ENCODE assay signal across 26 cellular contexts in the genomic region with DNA sequence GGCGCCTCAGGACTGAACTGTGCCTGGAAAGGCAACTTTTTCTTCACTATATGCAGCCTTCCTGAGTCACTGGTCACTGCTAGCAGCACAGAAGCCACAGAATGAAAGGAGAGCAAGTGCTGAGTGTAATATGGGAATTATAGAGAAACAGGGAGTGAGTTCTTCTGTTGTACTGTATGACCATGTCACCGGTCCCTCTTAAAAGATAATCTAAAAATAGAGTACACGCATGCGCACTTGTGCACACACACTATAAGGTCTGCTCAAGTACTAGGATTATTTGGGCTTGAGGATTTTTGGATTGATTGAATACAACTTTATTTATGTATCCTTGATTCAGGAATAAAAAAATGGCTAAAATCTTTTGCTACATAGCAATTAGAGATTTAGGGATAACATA.
"Had no signal": no experiment of that assay in that cellular context is flagged by ENCODE, and none has a peak within 500 bp of the region (broad histone marks: within the 10 kb centered on the region; RNA-seq: fewer than 3 reads in every experiment).

No MANE protein-coding gene starts in this region.

- H3K27ac ChIP-seq: brain microvascular endothelial cell, coronary artery, esophagus muscularis mucosa, gastroesophageal sphincter, lower lobe of right lung, skin epidermis, suprapubic skin, tibial nerve had no signal

- H3K27me3 ChIP-seq: brain microvascular endothelial cell, esophagus muscularis mucosa, gastroesophageal sphincter, suprapubic skin, tibial nerve had no signal

- DNase-seq: activated CD4-positive, alpha-beta T cell treated with anti-CD3 and anti-CD28 coated beads, Interleukin-2, amount 50 U/mL, for 1 hour; activated CD8-positive, alpha-beta T cell treated with anti-CD3 and anti-CD28 coated beads, Interleukin-2, amount 10 ng/mL, durations not matched to agents 7 days and 5 days; activated gamma-delta T cell; activated naive CD4-positive, alpha-beta T cell treated with anti-CD3 and anti-CD28 coated beads, Interleukin-2, amount 50 U/mL, for 16 hours; activated naive CD8-positive, alpha-beta T cell treated with anti-CD3 and anti-CD28 coated beads, Interleukin-2, amount 50 U/mL, for 24 hours; anterior cingulate cortex; brain microvascular endothelial cell; head of caudate nucleus; islet precursor cell; left cardiac atrium; lower lobe of right lung; mesendoderm; naive thymus-derived CD4-positive, alpha-beta T cell; stimulated activated CD4-positive, alpha-beta T cell treated with anti-CD3 and anti-CD28 coated beads, Interleukin-1b, Interleukin-23, amount 100 ng/mL, for 48 hours; stimulated activated naive CD8-positive, alpha-beta T cell treated with anti-CD3 and anti-CD28 coated beads, Interleukin-15, amount 100 ng/mL, for 72 hours; SW 1271 had no signal

- ATAC-seq: activated CD4-positive, CD25-positive, alpha-beta regulatory T cell treated with anti-CD3 and anti-CD28 coated beads, Interleukin-2, amount 50 U/mL, for 24 hours; activated CD8-positive, alpha-beta T cell treated with anti-CD3 and anti-CD28 coated beads, Interleukin-2, amount 10 ng/mL, durations not matched to agents 7 days and 5 days; activated naive CD8-positive, alpha-beta T cell treated with anti-CD3 and anti-CD28 coated beads, Interleukin-2, amount 50 U/mL, for 24 hours; gastroesophageal sphincter; lower lobe of right lung; naive thymus-derived CD4-positive, alpha-beta T cell; stimulated activated effector memory CD8-positive, alpha-beta T cell treated with anti-CD3 and anti-CD28 coated beads, Interleukin-12 subunit alpha, Interleukin-12 subunit beta, amount 100 ng/mL, for 72 hours; stimulated activated naive CD8-positive, alpha-beta T cell treated with anti-CD3 and anti-CD28 coated beads, Interleukin-15, amount 100 ng/mL, for 72 hours had no signal

- H3K27ac Mint-ChIP-seq: activated CD8-positive, alpha-beta T cell treated with anti-CD3 and anti-CD28 coated beads, Interleukin-2, amount 10 ng/mL, durations not matched to agents 7 days and 5 days; activated naive CD8-positive, alpha-beta T cell treated with anti-CD3 and anti-CD28 coated beads, Interleukin-2, amount 50 U/mL, for 24 hours; activated T-helper 1 cell treated with anti-CD3 and anti-CD28 coated beads, Interleukin-12 subunit alpha, Interleukin-12 subunit beta, Interleukin-2, Interleukin-4 antibody, amounts not matched to agents 30 ng/mL and 10 ng/mL and 1 ng/mL, durations not matched to agents 14 hours and 24 hours and 36 hours; naive thymus-derived CD4-positive, alpha-beta T cell; stimulated activated effector memory CD8-positive, alpha-beta T cell treated with anti-CD3 and anti-CD28 coated beads, Interleukin-12 subunit alpha, Interleukin-12 subunit beta, amount 100 ng/mL, for 72 hours; stimulated activated naive CD8-positive, alpha-beta T cell treated with anti-CD3 and anti-CD28 coated beads, Interleukin-15, amount 100 ng/mL, for 72 hours had no signal

- H3K36me3 Mint-ChIP-seq: naive thymus-derived CD4-positive, alpha-beta T cell; stimulated activated effector memory CD8-positive, alpha-beta T cell treated with anti-CD3 and anti-CD28 coated beads, Interleukin-12 subunit alpha, Interleukin-12 subunit beta, amount 100 ng/mL, for 72 hours had no signal

- H3K9me3 ChIP-seq: esophagus muscularis mucosa, gastroesophageal sphincter, lower lobe of right lung, suprapubic skin, tibial nerve had no signal

- H3K36me3 ChIP-seq: brain microvascular endothelial cell, esophagus muscularis mucosa, gastroesophageal sphincter, lower lobe of right lung, suprapubic skin, tibial nerve had no signal

- H3K4me3 ChIP-seq: coronary artery, esophagus muscularis mucosa, gastroesophageal sphincter, lower lobe of right lung, skin epidermis, suprapubic skin, tibial nerve had no signal

- H3K9me3 Mint-ChIP-seq: activated naive CD8-positive, alpha-beta T cell treated with anti-CD3 and anti-CD28 coated beads, Interleukin-2, amount 50 U/mL, for 24 hours; activated T-helper 1 cell treated with anti-CD3 and anti-CD28 coated beads, Interleukin-12 subunit alpha, Interleukin-12 subunit beta, Interleukin-2, Interleukin-4 antibody, amounts not matched to agents 30 ng/mL and 10 ng/mL and 1 ng/mL, durations not matched to agents 14 hours and 24 hours and 36 hours; central memory CD8-positive, alpha-beta T cell; naive thymus-derived CD4-positive, alpha-beta T cell; stimulated activated effector memory CD8-positive, alpha-beta T cell treated with anti-CD3 and anti-CD28 coated beads, Interleukin-12 subunit alpha, Interleukin-12 subunit beta, amount 100 ng/mL, for 72 hours; stimulated activated naive CD8-positive, alpha-beta T cell treated with anti-CD3 and anti-CD28 coated beads, Interleukin-15, amount 100 ng/mL, for 72 hours had no signal

- H3K4me1 Mint-ChIP-seq: central memory CD8-positive, alpha-beta T cell; naive thymus-derived CD4-positive, alpha-beta T cell; stimulated activated effector memory CD8-positive, alpha-beta T cell treated with anti-CD3 and anti-CD28 coated beads, Interleukin-12 subunit alpha, Interleukin-12 subunit beta, amount 100 ng/mL, for 72 hours; stimulated activated naive CD8-positive, alpha-beta T cell treated with anti-CD3 and anti-CD28 coated beads, Interleukin-15, amount 100 ng/mL, for 72 hours had no signal

- H3K4me3 Mint-ChIP-seq: activated CD8-positive, alpha-beta T cell treated with anti-CD3 and anti-CD28 coated beads, Interleukin-2, amount 10 ng/mL, durations not matched to agents 7 days and 5 days; activated naive CD8-positive, alpha-beta T cell treated with anti-CD3 and anti-CD28 coated beads, Interleukin-2, amount 50 U/mL, for 24 hours; activated T-helper 1 cell treated with anti-CD3 and anti-CD28 coated beads, Interleukin-12 subunit alpha, Interleukin-12 subunit beta, Interleukin-2, Interleukin-4 antibody, amounts not matched to agents 30 ng/mL and 10 ng/mL and 1 ng/mL, durations not matched to agents 14 hours and 24 hours and 36 hours; central memory CD8-positive, alpha-beta T cell; naive thymus-derived CD4-positive, alpha-beta T cell; stimulated activated effector memory CD8-positive, alpha-beta T cell treated with anti-CD3 and anti-CD28 coated beads, Interleukin-12 subunit alpha, Interleukin-12 subunit beta, amount 100 ng/mL, for 72 hours; stimulated activated naive CD8-positive, alpha-beta T cell treated with anti-CD3 and anti-CD28 coated beads, Interleukin-15, amount 100 ng/mL, for 72 hours had no signal
